In the genomic region with DNA sequence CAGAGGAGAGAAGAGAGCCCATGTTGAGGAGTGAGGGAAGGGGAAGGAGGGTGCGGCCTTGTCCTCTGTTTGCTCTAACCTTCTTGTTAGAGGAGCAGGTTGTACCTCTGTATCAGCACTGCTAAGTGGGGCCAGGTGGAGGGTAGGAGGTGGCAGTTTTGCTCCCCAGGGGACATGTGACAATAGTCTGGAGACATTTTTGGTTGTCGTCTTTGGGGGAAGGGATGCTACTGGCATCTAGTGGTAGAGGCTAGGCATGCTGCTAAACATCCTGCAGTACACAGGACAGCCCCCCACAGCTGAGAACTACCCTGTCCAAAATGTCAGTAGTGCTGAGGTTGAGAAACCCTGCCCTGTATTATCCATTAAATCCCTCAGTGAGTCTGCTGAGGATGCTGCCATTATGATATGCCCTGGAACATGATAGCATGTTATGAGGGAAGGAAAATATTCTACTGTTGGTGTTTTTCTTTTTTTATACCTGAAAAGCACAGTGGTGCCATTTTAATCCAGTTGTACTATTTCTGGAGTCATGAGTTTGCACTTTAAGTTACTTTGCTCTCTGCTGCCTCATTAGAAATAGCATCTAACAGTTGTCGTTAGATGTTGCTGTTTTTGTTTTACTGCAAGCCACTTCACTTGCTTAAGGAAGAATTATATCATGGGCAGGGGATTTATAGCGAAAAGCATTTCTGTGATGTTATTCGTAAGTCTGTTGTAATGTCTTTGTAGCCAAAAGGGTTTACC, we compare ENCODE assay signal across 8 cellular contexts.
A peak's percentile ranks its signal among the peaks of the same experiment; 100 is the strongest.
DNase-seq lines count a peak whose midpoint lies in the region; TF ChIP-seq lines count a peak whose summit lies in the region.

No MANE protein-coding gene starts in this region.

- H3K4me3 ChIP-seq in HEK293 (ENCODE audit: low read depth, low read length) = no peak overlapping the region

- no peak overlapping the region for H3K27ac ChIP-seq in HEK293 (ENCODE audit: extremely low read depth, low read depth, low read length)

- TF ChIP-seq CTCF in HEK293 (tag by site-specific recombination; IDR thresholded peaks at IDR 0.05) = peak; percentile 42; the same call in 1 of the 2 replicates

- no peaks in the 10 kb centered on the region for H3K9me3 ChIP-seq in HEK293 (ENCODE audit: control insufficient read depth, insufficient read depth, low read depth, low read length)

- POLR2A ChIA-PET in HEK293 (lab: Yijun Ruan, JAX) = no interaction called here

- CTCF ChIA-PET in HEK293 (lab: Yijun Ruan, JAX) = no interaction called here

- DNase-seq in activated CD4-positive, alpha-beta T cell treated with anti-CD3 and anti-CD28 coated beads for 48 hours = peak; percentile 17
- no peak for DNase-seq in activated CD4-positive, alpha-beta T cell treated with anti-CD3 and anti-CD28 coated beads, Interleukin-2, amount 50 U/mL, for 4 hours
- DNase-seq in NCI-H1694 (lab: John Stamatoyannopoulos, UW) (peak; percentile 15), astrocyte of the hippocampus (ENCODE audit: low read depth, low spot score) (peak; percentile 55), left kidney (ENCODE audit: low read depth, low spot score) (peak; percentile 41), NCI-H1048 (lab: John Stamatoyannopoulos, UW) (no peak), DMS114 treated with DMSO at 0.1 percent for 48 hours (lab: John Stamatoyannopoulos, UW; ENCODE audit: unreplicated experiment) (no peak)

- H3K36me3 ChIP-seq in HEK293 (ENCODE audit: control insufficient read depth in 2 of 2, insufficient read depth in 1 of 2, low read length in 2 of 2) = peaks cover 0 to 22% of the 10 kb centered on the region in 2 experiments; a peak in 2 of 3 replicates

- no peaks in the 10 kb centered on the region for H3K4me1 ChIP-seq in HEK293 (ENCODE audit: control insufficient read depth, insufficient read depth, low read length)

TF ChIP-seq in HEK293, 187 proteins besides CTCF, POLR2A, EP300 and RAD21:
- TF ChIP-seq PRDM1 (tag by site-specific recombination; IDR thresholded peaks at IDR 0.05) (no peak), GLIS1 (tag by site-specific recombination; IDR thresholded peaks at IDR 0.05) (peak; percentile 47), KLF1 (tag by site-specific recombination; IDR thresholded peaks at IDR 0.05) (no peak), ZNF654 (tag by site-specific recombination; IDR thresholded peaks at IDR 0.05; ENCODE audit: low read depth) (peak; percentile 49)
TF ChIP-seq in HEK293: peak in this region for 2.

Comparison
In these comparisons a context has a peak if more than half of its experiments do, and no peak if none do; other contexts are left out.
1. DNase-seq: peak in activated CD4-positive, alpha-beta T cell treated with anti-CD3 and anti-CD28 coated beads for 48 hours (single experiment), NCI-H1694 (single experiment), astrocyte of the hippocampus (single experiment) and left kidney (single experiment); none in activated CD4-positive, alpha-beta T cell treated with anti-CD3 and anti-CD28 coated beads, Interleukin-2, amount 50 U/mL, for 4 hours (0 of 2), NCI-H1048 (single experiment) and DMS114 treated with DMSO at 0.1 percent for 48 hours (single experiment).